In the genomic region with DNA sequence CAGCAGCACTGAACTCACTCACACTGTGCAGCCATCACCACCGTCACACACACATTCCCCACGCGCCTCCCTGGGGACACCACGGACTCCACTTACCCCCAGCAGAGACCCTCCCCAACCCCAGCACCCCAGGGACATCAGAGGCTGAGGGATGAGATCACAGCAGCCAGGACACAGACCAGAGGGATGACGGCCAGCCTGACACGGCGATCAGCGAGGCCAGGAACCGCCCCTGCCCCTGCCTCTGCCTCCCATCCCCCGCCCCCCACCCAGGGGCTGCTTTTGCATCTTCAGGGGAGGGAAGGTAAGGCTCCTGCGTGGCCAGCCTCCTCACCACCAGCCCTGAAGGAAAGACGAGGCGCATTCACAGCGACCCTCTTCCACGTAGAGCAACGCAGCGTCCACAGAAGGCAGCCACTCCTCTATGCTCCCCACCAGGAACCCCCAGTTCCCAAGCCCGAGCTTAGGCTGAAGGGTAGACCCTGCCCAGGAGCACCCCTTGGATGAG, we compare ENCODE assay signal across 19 cellular contexts.
DNase-seq lines count a peak whose midpoint lies in the region; ATAC-seq and TF ChIP-seq lines count a peak whose summit lies in the region.
"Had no signal": no experiment of that assay in that cellular context is flagged by ENCODE, and none has a peak within 500 bp of the region (broad histone marks: within the 10 kb centered on the region; RNA-seq: fewer than 3 reads in every experiment).

No MANE protein-coding gene starts in this region.

- no peaks in the 10 kb centered on the region for H3K36me3 ChIP-seq in cardiac muscle cell
- H3K36me3 ChIP-seq in right atrium auricular region: no peaks in the 10 kb centered on the region
- H3K36me3 ChIP-seq in body of pancreas (replicated peaks in 1 of 2; ENCODE audit: insufficient read depth in 1 of 2, low read depth in 2 of 2): no peaks in the 10 kb centered on the region
- H3K36me3 ChIP-seq in mesendoderm (ENCODE audit: control insufficient read depth, insufficient read depth, low read length): no peaks in the 10 kb centered on the region
- H3K36me3 ChIP-seq: prostate gland, vagina had no signal

- intact Hi-C loops in body of pancreas (cut with DNase I) (no loop called here), head of caudate nucleus (cut with DNase I) (no loop called here)

- TF ChIP-seq CTCF in cardiac muscle cell (IDR thresholded peaks at IDR 0.05; ENCODE audit: low read depth, low read length) (no peak), right atrium auricular region (IDR thresholded peaks at IDR 0.05) (no peak), body of pancreas (IDR thresholded peaks at IDR 0.05) (no peak), GM10266 (IDR thresholded peaks at IDR 0.05; ENCODE audit: control insufficient read depth, insufficient read depth, low read depth, missing control alignments) (no peak)

- H2BK120ac ChIP-seq in mesendoderm (ENCODE audit: low read depth, low read length): no peak overlapping the region

- H3K4me2 ChIP-seq in mesendoderm (ENCODE audit: low read length): no peak overlapping the region

- no peak overlapping the region for H3K23ac ChIP-seq in mesendoderm (ENCODE audit: low read length)

- H4K8ac ChIP-seq in mesendoderm (ENCODE audit: low read depth, low read length): no peak overlapping the region

- H2AK5ac ChIP-seq in mesendoderm (ENCODE audit: low read length): no peak overlapping the region

- no peak for ATAC-seq in body of pancreas
- ATAC-seq: naive thymus-derived CD8-positive, alpha-beta T cell had no signal

- H3K27me3 ChIP-seq in cardiac muscle cell (no peaks in the 10 kb centered on the region), right atrium auricular region (no peaks in the 10 kb centered on the region), body of pancreas (no peaks in the 10 kb centered on the region), mesendoderm (ENCODE audit: insufficient read depth, low read length, poor library complexity) (no peaks in the 10 kb centered on the region)
- H3K27me3 ChIP-seq: spleen, vagina had no signal

- H3K27ac ChIP-seq in cardiac muscle cell (peak overlapping the region; percentile 45), right atrium auricular region (no peak overlapping the region), body of pancreas (peak overlapping the region in 3 of 4 donors; percentile 25 to 46 (median 35)), mesendoderm (ENCODE audit: low read depth, low read length) (no peak overlapping the region)
- H3K27ac ChIP-seq: prostate gland, spleen, vagina had no signal

- H3K4me3 ChIP-seq in cardiac muscle cell: no peak overlapping the region
- H3K4me3 ChIP-seq in right atrium auricular region: no peak overlapping the region
- no peak overlapping the region for H3K4me3 ChIP-seq in body of pancreas
- H3K4me3 ChIP-seq in mesendoderm (ENCODE audit: low read length): no peak overlapping the region
- H3K4me3 ChIP-seq: prostate gland, spleen, vagina had no signal

- no peak for DNase-seq in cardiac muscle cell (ENCODE audit: low read depth in 1 of 2, low spot score in 1 of 2)
- no peak for DNase-seq in right atrium auricular region (ENCODE audit: low spot score)
- no peak for DNase-seq in body of pancreas
- no peak for DNase-seq in mesendoderm
- DNase-seq in T-helper 1 cell: no peak
- no peak for DNase-seq in head of caudate nucleus
- no peak for DNase-seq in GM10266 (ENCODE audit: extremely low spot score)
- no peak for DNase-seq in NCI-H446 (lab: John Stamatoyannopoulos, UW)
- DNase-seq: activated CD4-positive, alpha-beta T cell treated with anti-CD3 and anti-CD28 coated beads, Interleukin-2, amount 50 U/mL, for 4 hours; activated naive CD4-positive, alpha-beta T cell; aorta; DMS 273 treated with DMSO at 0.1 percent for 48 hours; naive thymus-derived CD8-positive, alpha-beta T cell; NCI-H1048; NCI-H2107; spleen; stimulated activated CD4-positive, alpha-beta T cell treated with anti-CD3 and anti-CD28 coated beads, Interleukin-4, amount 100 ng/mL, for 4 hours had no signal

- H3K79me1 ChIP-seq in mesendoderm (ENCODE audit: low read length): peaks cover 8% of the 10 kb centered on the region

- H3K56ac ChIP-seq in mesendoderm (ENCODE audit: low read length): peak overlapping the region; percentile 38

- no peak overlapping the region for H4K5ac ChIP-seq in mesendoderm (ENCODE audit: low read length)

- H3K4me1 ChIP-seq in cardiac muscle cell (ENCODE audit: low read depth) (peaks cover 22% of the 10 kb centered on the region), right atrium auricular region (no peaks in the 10 kb centered on the region), body of pancreas (peaks cover 33% of the 10 kb centered on the region), mesendoderm (ENCODE audit: control insufficient read depth, low read depth, low read length) (peaks cover 4% of the 10 kb centered on the region)

- no peak overlapping the region for H2BK15ac ChIP-seq in mesendoderm (replicated peaks; ENCODE audit: low read depth)

- no peaks in the 10 kb centered on the region for H3K9me3 ChIP-seq in cardiac muscle cell (ENCODE audit: low read depth)
- no peaks in the 10 kb centered on the region for H3K9me3 ChIP-seq in right atrium auricular region
- no peaks in the 10 kb centered on the region for H3K9me3 ChIP-seq in body of pancreas
- H3K9me3 ChIP-seq: prostate gland, spleen, vagina had no signal

- no peak overlapping the region for H2BK5ac ChIP-seq in mesendoderm (ENCODE audit: low read length)

- TF ChIP-seq POLR2A in body of pancreas (IDR thresholded peaks at IDR 0.05): no peak

- H3K4ac ChIP-seq in mesendoderm (ENCODE audit: low read depth, low read length): no peak overlapping the region

- 83 to 87% methylated on average over 4 to 15 of the region's 18 CpGs for WGBS in body of pancreas, 2 donors
- WGBS in mesendoderm (ENCODE audit: extremely low coverage, insufficient coverage, low lambda C conversion rate): no CpG with 5 or more reads among the region's 18 CpGs

- peak overlapping the region; percentile 22 for H3K9ac ChIP-seq in mesendoderm (ENCODE audit: low read length)

- peaks cover 3% of the 10 kb centered on the region for H3K79me2 ChIP-seq in mesendoderm (ENCODE audit: control insufficient read depth, insufficient read depth, low read length)

- H3K18ac ChIP-seq in mesendoderm (ENCODE audit: low read length): peak overlapping the region; percentile 13

Comparison
In these comparisons a context has a peak if more than half of its experiments do, and no peak if none do; other contexts are left out.
1. H3K27ac ChIP-seq: peak in cardiac muscle cell (single experiment) and body of pancreas (3 of 4); none in right atrium auricular region (0 of 2) and mesendoderm (single experiment).